In genomic region chrX:69093960-69094935, GRCh38 we compare ENCODE assay signal across 8 cellular contexts.
A peak's percentile ranks its signal among the peaks of the same experiment; 100 is the strongest.
DNase-seq lines count a peak whose midpoint lies in the region; ATAC-seq lines count a peak whose summit lies in the region.

No MANE protein-coding gene starts in this region.

- no peaks in the 10 kb centered on the region for H3K4me1 ChIP-seq in adipocyte (ENCODE audit: control insufficient read depth, insufficient read depth, low read length)
- peaks cover 2% of the 10 kb centered on the region for H3K4me1 ChIP-seq in right cardiac atrium (ENCODE audit: control insufficient read depth, insufficient read depth, low read length)

- ATAC-seq in HG02798 (IDR thresholded peaks at IDR 0.05; ENCODE audit: poor library complexity, unreplicated experiment) (peak; percentile 69), right cardiac atrium (peak; percentile 56), GM19452 (IDR thresholded peaks at IDR 0.05; ENCODE audit: unreplicated experiment) (no peak)

- no peak overlapping the region for H3K4me3 ChIP-seq in adipocyte (ENCODE audit: low read length)
- no peak overlapping the region for H3K4me3 ChIP-seq in right cardiac atrium (ENCODE audit: low read length)

- DNase-seq in NOMO-1 treated with DMSO at 0.1 percent for 48 hours (lab: John Stamatoyannopoulos, UW; ENCODE audit: unreplicated experiment), result peak; percentile 33
- no peak for DNase-seq in NOMO-1 treated with dmso at 0.1 percent for 144 hours (lab: John Stamatoyannopoulos, UW; ENCODE audit: unreplicated experiment)
- DNase-seq in NCI-H774 (lab: John Stamatoyannopoulos, UW), result peak; percentile 3
- DNase-seq in adipocyte (ENCODE audit: low read depth), result peak; percentile 63
- peak in 2 of 3 donors; percentile 34 to 63 for DNase-seq in right cardiac atrium
- DNase-seq in stimulated activated CD4-positive, alpha-beta T cell treated with anti-CD3 and anti-CD28 coated beads, Interleukin-15, amount 100 ng/mL, for 24 hours, result peak; percentile 33

- H3K27me3 ChIP-seq in adipocyte (replicated peaks; ENCODE audit: control insufficient read depth, insufficient read depth, low read length) (peaks cover 66% of the 10 kb centered on the region), right cardiac atrium (ENCODE audit: control insufficient read depth, insufficient read depth) (no peaks in the 10 kb centered on the region)

- intact Hi-C loops in right cardiac atrium (cut with DNase I), result loop anchor here in 2 of 4 donors (10.0 kb wide), 2 partner anchors 101 to 131 kb away; no protein-coding TSS in a partner anchor

- peaks cover 11% of the 10 kb centered on the region for H3K9me3 ChIP-seq in adipocyte (ENCODE audit: control insufficient read depth, low read length)
- H3K9me3 ChIP-seq in right cardiac atrium (ENCODE audit: control insufficient read depth, low read length), result no peaks in the 10 kb centered on the region

- H3K27ac ChIP-seq in right cardiac atrium (ENCODE audit: low read length), result no peak overlapping the region

- no peak overlapping the region for H3K9ac ChIP-seq in adipocyte (ENCODE audit: low read length)

- H3K36me3 ChIP-seq in adipocyte (ENCODE audit: control insufficient read depth, insufficient read depth, low read length, severe bottlenecking), result no peaks in the 10 kb centered on the region

- 60% methylated on average over 19 of the region's 19 CpGs for WGBS in right cardiac atrium
